Comparison of ENCODE assay signal across 8 cellular contexts in the genomic region with DNA sequence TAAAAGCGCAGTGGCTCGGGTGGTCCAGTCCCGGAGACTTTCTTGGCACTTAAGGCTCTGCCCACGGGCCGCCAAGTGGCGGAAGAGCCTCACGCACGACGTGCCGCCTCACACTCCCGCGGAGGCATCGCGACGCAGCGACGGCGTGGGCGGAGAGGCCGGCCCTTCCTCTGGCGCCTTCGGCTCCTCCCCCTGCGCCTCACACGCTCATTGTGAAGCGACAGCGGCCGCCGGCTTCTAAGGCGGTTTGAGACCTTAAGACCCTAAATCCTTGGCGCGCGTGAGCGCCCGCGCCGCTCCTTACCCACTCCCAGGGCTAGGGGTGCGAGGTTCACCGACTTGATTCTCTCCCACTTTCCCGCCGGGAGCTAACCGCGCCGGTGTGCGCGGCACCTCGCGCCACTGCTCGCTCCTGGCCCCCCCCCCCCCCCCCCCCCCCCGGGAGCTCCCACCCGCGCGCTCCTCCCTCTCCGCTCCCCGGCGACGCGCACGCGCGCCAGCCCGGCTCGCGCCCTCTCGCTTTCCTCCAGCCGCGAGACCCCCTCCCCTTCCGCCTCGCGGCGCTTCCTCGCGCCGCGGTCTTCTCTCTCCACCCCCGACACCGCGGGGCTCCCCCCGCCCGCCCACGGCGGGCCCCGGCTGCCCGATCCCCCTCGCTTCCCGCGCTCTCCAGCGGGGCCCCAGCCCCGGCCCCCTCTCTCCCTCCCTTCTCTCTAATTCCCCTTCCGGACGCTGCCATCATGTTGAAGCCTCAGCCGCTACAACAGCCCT. TPM values are rescaled to one million over a fixed set of nuclear protein-coding genes. Genes with fewer than 3 reads are reported as not detected.
DNase-seq lines count a peak whose midpoint lies in the region; ATAC-seq and FAIRE-seq lines count a peak whose summit lies in the region.

Gene ATXN2L (plus strand): TSS at position 480 of the 771 bp plus-strand sequence. CDS start 261 bp downstream, at position 741.

- CTCF ChIA-PET in CD8-positive, alpha-beta memory T cell (lab: Charles Lee) = interaction anchor here (0.9 to 2.4 kb wide), 7 partner anchors 19 to 329 kb away, joined by 3 to 7 read pairs (median 4); partner anchors contain the start of genes APOBR, SH2B1 and TUFM

- POLR2A ChIA-PET in CD8-positive, alpha-beta memory T cell (lab: Charles Lee) = interaction anchor here (0.9 to 3.9 kb wide), 14 partner anchors 14 to 1836 kb away, joined by 3 to 35 read pairs (median 5); partner anchors contain the start of genes CLN3, NFATC2IP, RABEP2 and SH2B1

- in situ Hi-C loops in endometrial microvascular endothelial cells (cut with HindIII; ENCODE audit: inconsistent ontology term, low pct_unique_long_range_greater_than_20kb, low sequenced_read_pairs) = no loop called here

- DNase-seq in CD8-positive, alpha-beta memory T cell = peak; percentile 87 to 95 (median 93)
- peak; percentile 79 for DNase-seq in HTR-8/SVneo (ENCODE audit: insufficient read length, low spot score)
- DNase-seq in NT2/D1 (ENCODE audit: low read depth, low spot score) = peak; percentile 89
- DNase-seq in activated CD8-positive, alpha-beta memory T cell treated with anti-CD3 and anti-CD28 coated beads, Interleukin-2, amount 50 U/mL, for 24 hours (ENCODE audit: extremely low read depth) = peak; percentile 90
- peak; percentile 93 for DNase-seq in stimulated activated CD8-positive, alpha-beta memory T cell treated with anti-CD3 and anti-CD28 coated beads, Interleukin-15, amount 100 ng/mL, for 24 hours (ENCODE audit: low read depth)

- peaks cover 0 to 7% of the 10 kb centered on the region in 2 donors for H3K27me3 Mint-ChIP-seq in CD8-positive, alpha-beta memory T cell

- H3K36me3 Mint-ChIP-seq in CD8-positive, alpha-beta memory T cell = peaks cover 5 to 42% (median 9%) of the 10 kb centered on the region in 3 donors

- H3K9me3 Mint-ChIP-seq in CD8-positive, alpha-beta memory T cell = peaks cover 0 to 3% (median 0%) of the 10 kb centered on the region in 5 donors

- FAIRE-seq in HTR-8/SVneo (lab: Jason Lieb, UNC) = no peak

- peak within 1 kb of the TSS; percentile 96 for H3K9ac ChIP-seq in NT2/D1 (ENCODE audit: insufficient read length, low read depth)

- peaks cover 27% of the 10 kb centered on the region for H3K36me3 ChIP-seq in CD8-positive, alpha-beta memory T cell (ENCODE audit: insufficient read depth, low read length)
- peaks cover 41% of the 10 kb centered on the region for H3K36me3 ChIP-seq in NT2/D1 (ENCODE audit: insufficient read depth, insufficient read length, low read length)
- peaks cover 35% of the 10 kb centered on the region for H3K36me3 ChIP-seq in mesodermal cell (ENCODE audit: control insufficient read depth, insufficient read depth, low read length)

- 0% methylated on average over 29 to 45 of the region's 91 CpGs for WGBS in mesodermal cell (ENCODE audit: insufficient coverage in 2 of 2), 2 experiments

- H3K4me1 Mint-ChIP-seq in CD8-positive, alpha-beta memory T cell = peaks cover 34 to 47% (median 35%) of the 10 kb centered on the region in 3 donors

- peak; percentile 45 for ATAC-seq in GM21360 (IDR thresholded peaks at IDR 0.05; ENCODE audit: unreplicated experiment)

- H3K27ac ChIP-seq in CD8-positive, alpha-beta memory T cell (ENCODE audit: low read depth, low read length) = peak within 1 kb of the TSS; percentile 96
- H3K27ac ChIP-seq in mesodermal cell (ENCODE audit: low read depth, low read length, severe bottlenecking) = peak within 1 kb of the TSS; percentile 96

- no peaks in the 10 kb centered on the region for H3K27me3 ChIP-seq in CD8-positive, alpha-beta memory T cell (ENCODE audit: insufficient read depth, low read length, poor library complexity, severe bottlenecking)
- no peaks in the 10 kb centered on the region for H3K27me3 ChIP-seq in NT2/D1 (ENCODE audit: insufficient read depth, insufficient read length)

- H3K9me3 ChIP-seq in CD8-positive, alpha-beta memory T cell (ENCODE audit: low read length) = no peaks in the 10 kb centered on the region
- H3K9me3 ChIP-seq in NT2/D1 (ENCODE audit: insufficient read depth, low read length) = no peaks in the 10 kb centered on the region
- no peaks in the 10 kb centered on the region for H3K9me3 ChIP-seq in mesodermal cell (ENCODE audit: control insufficient read depth, low read length)

- peak within 1 kb of the TSS; percentile 94 for H3K4me3 ChIP-seq in CD8-positive, alpha-beta memory T cell (ENCODE audit: low read length)
- H3K4me3 ChIP-seq in NT2/D1 (ENCODE audit: insufficient read length, low read depth) (peak within 1 kb of the TSS; percentile 80), mesodermal cell (ENCODE audit: extremely low read depth, insufficient read depth, low read length, poor library complexity, severe bottlenecking) (peak within 1 kb of the TSS; percentile 93)

- H3K4me3 Mint-ChIP-seq in CD8-positive, alpha-beta memory T cell = peak within 1 kb of the TSS; percentile 96 to 99 (median 97)

- peaks cover 29% of the 10 kb centered on the region for H3K4me1 ChIP-seq in CD8-positive, alpha-beta memory T cell (ENCODE audit: insufficient read depth, low read length)
- peaks cover 5% of the 10 kb centered on the region for H3K4me1 ChIP-seq in NT2/D1 (ENCODE audit: insufficient read depth, insufficient read length)
- H3K4me1 ChIP-seq in mesodermal cell (ENCODE audit: control insufficient read depth, insufficient read depth, low read length, poor library complexity, severe bottlenecking) = peaks cover 17% of the 10 kb centered on the region

- peak within 1 kb of the TSS; percentile 98 to 100 (median 99) for H3K27ac Mint-ChIP-seq in CD8-positive, alpha-beta memory T cell

RNA-seq across cellular contexts. Expression of gene ATXN2L, which starts in this region (rescaled TPM):
- 100 to 1,000 TPM; 266 to 267 TPM for total RNA-seq in CD8-positive, alpha-beta memory T cell
- polyA plus RNA-seq in CD8-positive, alpha-beta memory T cell = 31.0 TPM
- total RNA-seq in endometrial microvascular endothelial cells (ENCODE audit: inconsistent ontology term) = 71.9 TPM
- polyA plus RNA-seq in mesodermal cell (2013, experiment 1 of 2) = 218 TPM
- 185 TPM for polyA plus RNA-seq in mesodermal cell (2013, experiment 2 of 2)

Comparison
In these comparisons a context has a peak if more than half of its experiments do, and no peak if none do; other contexts are left out.
1. Peak in every context shown above with its lines: DNase-seq, ATAC-seq, H3K4me3 ChIP-seq and H3K27ac ChIP-seq.